ENCODE assay signal across 25 cellular contexts in the genomic region with DNA sequence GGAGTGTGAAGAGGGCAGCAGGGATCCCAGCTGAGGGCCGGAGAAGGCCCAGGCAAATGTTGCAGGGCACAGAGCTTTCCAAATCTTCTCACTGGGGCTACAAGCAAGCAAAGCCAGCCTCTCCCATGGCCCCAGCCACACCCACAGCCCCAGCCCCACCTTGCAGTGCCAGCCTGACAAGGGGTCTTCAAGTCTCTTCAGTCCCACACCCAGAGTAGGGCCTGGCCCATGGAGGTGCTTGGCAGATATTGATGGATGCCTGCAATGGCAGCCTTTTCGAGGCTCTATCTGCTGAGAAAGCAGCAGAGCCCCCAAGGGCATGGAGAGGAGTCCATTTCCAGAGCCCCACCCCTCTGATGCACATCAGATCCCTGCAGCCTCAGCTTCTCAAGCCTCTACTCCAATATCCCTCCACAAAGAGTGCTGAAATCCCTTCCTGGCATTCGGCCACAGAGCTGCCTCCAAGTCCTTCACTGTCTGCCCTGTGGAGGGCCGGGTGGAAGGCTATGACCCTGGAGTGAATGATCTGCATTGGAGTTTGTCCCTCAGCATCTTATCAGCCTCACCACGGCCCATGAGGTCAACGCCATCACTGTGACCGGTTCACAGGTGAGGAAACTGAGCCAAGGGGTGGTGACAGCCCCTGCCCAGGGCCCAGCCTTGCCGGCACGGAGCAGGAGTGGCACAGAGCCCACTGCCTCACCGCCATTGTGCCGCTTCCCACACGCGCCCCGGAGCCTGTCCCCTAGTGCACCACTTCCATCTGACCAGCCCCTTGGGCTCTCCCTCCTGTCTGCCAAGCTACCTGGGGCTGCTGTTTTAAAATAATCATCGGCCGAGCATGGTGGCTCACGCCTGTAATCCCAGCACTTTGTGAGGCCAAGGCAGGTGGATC. TPM values are rescaled to one million over a fixed set of nuclear protein-coding genes. Genes with fewer than 3 reads are reported as not detected.
DNase-seq lines count a peak whose midpoint lies in the region; ATAC-seq and TF ChIP-seq lines count a peak whose summit lies in the region.
"Had no signal": no experiment of that assay in that cellular context is flagged by ENCODE, and none has a peak within 500 bp of the region (broad histone marks: within the 10 kb centered on the region; RNA-seq: fewer than 3 reads in every experiment).

No MANE protein-coding gene starts in this region.

- H3K27me3 ChIP-seq in right cardiac atrium (ENCODE audit: control insufficient read depth, insufficient read depth) (no peaks in the 10 kb centered on the region), osteoblast (ENCODE audit: insufficient read depth, low read length) (no peaks in the 10 kb centered on the region), aorta (ENCODE audit: control insufficient read depth in 1 of 2, insufficient read depth in 2 of 2, low read length in 1 of 2) (no peaks in the 10 kb centered on the region), gastrocnemius medialis (no peaks in the 10 kb centered on the region), dorsolateral prefrontal cortex (peaks cover 0 to 5% (median 0%) of the 10 kb centered on the region in 45 donors)

- TF ChIP-seq CTCF in osteoblast (IDR thresholded peaks at IDR 0.05; ENCODE audit: extremely low read depth, low read depth, low read length) (no peak), gastrocnemius medialis (IDR thresholded peaks at IDR 0.05 in 4 of 5, conservative IDR thresholded peaks at IDR 0.05 in 1 of 5) (no peak), dorsolateral prefrontal cortex (IDR thresholded peaks at IDR 0.05 in 54 of 56, conservative IDR thresholded peaks at IDR 0.05 in 2 of 56; ENCODE audit: low read depth in 1 of 56, partially characterized antibody in 56 of 56) (no peak)

- no peaks in the 10 kb centered on the region for H4K20me1 ChIP-seq in osteoblast (ENCODE audit: insufficient read depth, low read length)

- H3K4me1 ChIP-seq in right cardiac atrium (ENCODE audit: control insufficient read depth, insufficient read depth, low read length) (no peaks in the 10 kb centered on the region), osteoblast (ENCODE audit: insufficient read depth, low read length) (peaks cover 22% of the 10 kb centered on the region), aorta (ENCODE audit: control insufficient read depth in 1 of 2, insufficient read depth in 2 of 2, low read length in 2 of 2) (no peaks in the 10 kb centered on the region), gastrocnemius medialis (no peaks in the 10 kb centered on the region)
- H3K4me1 ChIP-seq: Caco-2 had no signal

- H3K36me3 ChIP-seq in osteoblast (ENCODE audit: insufficient read depth, low read length) = no peaks in the 10 kb centered on the region
- no peaks in the 10 kb centered on the region for H3K36me3 ChIP-seq in aorta (ENCODE audit: control insufficient read depth in 1 of 2, insufficient read depth in 2 of 2, low read length in 1 of 2)
- H3K36me3 ChIP-seq in gastrocnemius medialis = no peaks in the 10 kb centered on the region

- H3K4me3 ChIP-seq in right cardiac atrium (ENCODE audit: low read length) = no peak overlapping the region
- H3K4me3 ChIP-seq in osteoblast (ENCODE audit: insufficient read depth, low read length) = no peak overlapping the region
- H3K4me3 ChIP-seq in aorta (ENCODE audit: low read length in 2 of 2) = no peak overlapping the region
- H3K4me3 ChIP-seq in gastrocnemius medialis = no peak overlapping the region
- H3K4me3 ChIP-seq in dorsolateral prefrontal cortex = no peak overlapping the region
- H3K4me3 ChIP-seq: PC-9 had no signal

- no peak overlapping the region for H3K27ac ChIP-seq in right cardiac atrium (ENCODE audit: low read length)
- no peak overlapping the region for H3K27ac ChIP-seq in osteoblast (ENCODE audit: low read depth, low read length)
- no peak overlapping the region for H3K27ac ChIP-seq in aorta (ENCODE audit: low read depth in 1 of 2, low read length in 2 of 2)
- H3K27ac ChIP-seq in gastrocnemius medialis = no peak overlapping the region
- no peak overlapping the region for H3K27ac ChIP-seq in dorsolateral prefrontal cortex
- H3K27ac ChIP-seq: HL-60, PC-9 had no signal

- DNase-seq in Right ventricle myocardium inferior (ENCODE audit: missing footprints) = no peak
- no peak for DNase-seq in right cardiac atrium
- DNase-seq in fibroblast of peridontal ligament (ENCODE audit: extremely low read depth) = peak; percentile 8
- DNase-seq in osteoblast (ENCODE audit: insufficient read length, low spot score, missing footprints) = peak; percentile 22
- peak in 1 of 2 donors; percentile 60 for DNase-seq in aorta
- no peak for DNase-seq in gastrocnemius medialis
- DNase-seq in dorsolateral prefrontal cortex = no peak
- DNase-seq: C1 segment of cervical spinal cord; Caco-2; CD8-positive, alpha-beta T cell; GF-D8; HCEC 1CT; Kasumi-1; NCI-H1092 treated with DMSO at 0.1 percent for 48 hours; NCI-H1436; NCI-H187; NCI-H2081 treated with DMSO at 0.1 percent for 48 hours; NCI-H2171; NCI-H226; NCI-H510A; NCI-H774; PC-9; RPMI8226; SHP77 had no signal

- no peaks in the 10 kb centered on the region for H3K79me2 ChIP-seq in osteoblast (ENCODE audit: insufficient read depth, low read length)

- in situ Hi-C loops in gastrocnemius medialis (cut with MboI; ENCODE audit: low sequenced_read_pairs in 4 of 4) = loop anchor here in 1 of 4 donors (25.0 kb wide), 1 partner anchor 973 kb away; no protein-coding TSS in a partner anchor

- intact Hi-C loops in Right ventricle myocardium inferior (cut with DNase I) = loop anchor here (10.0 kb wide), 1 partner anchor 581 kb away; no protein-coding TSS in a partner anchor
- intact Hi-C loops in right cardiac atrium (cut with DNase I) = no loop called here
- intact Hi-C loops in aorta (cut with DNase I) = no loop called here
- intact Hi-C loops in gastrocnemius medialis (cut with DNase I; ENCODE audit: low total_unique reads) = loop anchor here (10.0 kb wide), 1 partner anchor 581 kb away; no protein-coding TSS in a partner anchor
- intact Hi-C loops in dorsolateral prefrontal cortex (cut with DNase I) = loop anchor here in 1 of 2 donors (10.0 kb wide), 1 partner anchor 581 kb away; no protein-coding TSS in a partner anchor

- H3K9me3 ChIP-seq in right cardiac atrium (ENCODE audit: control insufficient read depth, low read length) (no peaks in the 10 kb centered on the region), osteoblast (ENCODE audit: low read depth, low read length) (no peaks in the 10 kb centered on the region), aorta (ENCODE audit: control insufficient read depth, low read length) (peaks cover 2% of the 10 kb centered on the region), gastrocnemius medialis (no peaks in the 10 kb centered on the region)
- H3K9me3 ChIP-seq: Caco-2 had no signal

- WGBS in right cardiac atrium = 75% methylated on average over 17 of the region's 17 CpGs
- WGBS in aorta, 2 donors = 88% methylated on average over 17 of the region's 17 CpGs

- TF ChIP-seq POLR2A in gastrocnemius medialis (IDR thresholded peaks at IDR 0.05) = no peak

- ATAC-seq in Right ventricle myocardium inferior (peak; percentile 13), right cardiac atrium (no peak), aorta (ENCODE audit: low FRiP score) (peak; percentile 39), gastrocnemius medialis (no peak)
- ATAC-seq: CD8-positive, alpha-beta T cell had no signal

- no peak overlapping the region for H2AFZ ChIP-seq in osteoblast (ENCODE audit: low read length)
- H2AFZ ChIP-seq: PC-9 had no signal

- no peak overlapping the region for H3K4me2 ChIP-seq in osteoblast (ENCODE audit: insufficient read depth, low read length)
- H3K4me2 ChIP-seq: PC-9 had no signal

RNA-seq across cellular contexts. Expression of a gene that starts 50.0 kb away (rescaled TPM):
- total RNA-seq in Right ventricle myocardium inferior (2.2 TPM), right cardiac atrium (1 to 10 TPM; 2.8 to 4.8 (median 4.4) TPM), osteoblast (3.8 and 10.1 TPM in 2 replicates), aorta (10 to 100 TPM in 1 of 2 donors, 1 to 10 TPM in 1; 9.0 to 18.5 TPM), gastrocnemius medialis (under 1 TPM; 0.27 to 0.49 (median 0.29) TPM), dorsolateral prefrontal cortex (10 to 100 TPM in 4 of 120 experiments, 1 to 10 TPM in 115, under 1 TPM in 1; 0.79 to 13.1 (median 3.3) TPM)
- polyA plus RNA-seq in right cardiac atrium (0.86 TPM), aorta (1 to 10 TPM in 1 of 2 donors, under 1 TPM in 1; 0.88 to 1.9 TPM)
- total RNA-seq: CD8-positive, alpha-beta T cell had no signal

Comparison
In these comparisons a context has a peak if more than half of its experiments do, and no peak if none do; other contexts are left out.
1. ATAC-seq: peak in Right ventricle myocardium inferior (single experiment) and aorta (single experiment); none in right cardiac atrium (0 of 2) and gastrocnemius medialis (0 of 2).
2. intact Hi-C loops: an anchor here in Right ventricle myocardium inferior (10.0 kb wide) and gastrocnemius medialis (10.0 kb wide); none called in right cardiac atrium and aorta.
3. DNase-seq: peak in fibroblast of peridontal ligament (single experiment) and osteoblast (single experiment); none in Right ventricle myocardium inferior (single experiment), right cardiac atrium (0 of 3), gastrocnemius medialis (0 of 2) and dorsolateral prefrontal cortex (0 of 10).